In genomic region chr11:70292166-70292565, GRCh38 we compare ENCODE assay signal across 31 cellular contexts.
"Had no signal": no experiment of that assay in that cellular context is flagged by ENCODE, and none has a peak within 500 bp of the region (broad histone marks: within the 10 kb centered on the region; RNA-seq: fewer than 3 reads in every experiment).

No MANE protein-coding gene starts in this region.

- H3K27ac ChIP-seq: KMS-11 had no signal

- DNase-seq: Karpas-422, Kasumi-1, KBM-7, KG1, MG63, MM.1S, MV-4-11, NCI-H1048, NCI-H1092, NCI-H1092 treated with DMSO at 0.1 percent for 48 hours, NCI-H1105, NCI-H1105 treated with DMSO at 0.1 percent for 48 hours, NCI-H1417 treated with DMSO at 0.1 percent for 48 hours, NCI-H1436 treated with DMSO at 0.1 percent for 48 hours, NCI-H1694, NCI-H1694 treated with DMSO at 0.1 percent for 48 hours, NCI-H187, NCI-H187 treated with DMSO at 0.1 percent for 48 hours, NCI-H1930, NCI-H2029, NCI-H2029 treated with DMSO at 0.1 percent for 48 hours, NCI-H2081 treated with DMSO at 0.1 percent for 48 hours, NCI-H2107, NCI-H2171, NCI-H2171 treated with DMSO at 0.1 percent for 48 hours, NCI-H2227 treated with DMSO at 0.1 percent for 48 hours, NCI-H226, NCI-H345, NCI-H446, NCI-H446 treated with DMSO at 0.1 percent for 48 hours had no signal
